In the genomic region with DNA sequence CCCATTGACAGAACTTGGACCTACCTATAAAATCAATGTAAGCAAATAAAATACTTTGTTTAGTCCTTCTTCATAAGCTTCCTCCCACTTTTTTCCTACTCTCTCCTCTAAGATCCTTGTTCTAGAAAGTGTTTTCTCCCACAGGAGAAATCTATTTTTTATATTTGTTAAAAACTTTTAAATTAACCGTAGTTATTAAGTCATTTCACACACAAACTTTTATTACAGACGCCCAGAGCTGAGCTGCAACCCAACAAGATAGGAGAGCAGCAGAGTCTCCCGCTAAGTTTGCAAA, we compare ENCODE assay signal across 11 cellular contexts. TPM values are rescaled to one million over a fixed set of nuclear protein-coding genes. Genes with fewer than 3 reads are reported as not detected.
DNase-seq lines count a peak whose midpoint lies in the region; ATAC-seq and TF ChIP-seq lines count a peak whose summit lies in the region.
"Had no signal": no experiment of that assay in that cellular context is flagged by ENCODE, and none has a peak within 500 bp of the region (broad histone marks: within the 10 kb centered on the region; RNA-seq: fewer than 3 reads in every experiment).

No MANE protein-coding gene starts in this region.

- peak overlapping the region; percentile 92 for H3K4me2 ChIP-seq in SU-DHL-6 (ENCODE audit: low read depth, low read length, poor library complexity, severe bottlenecking)

- no peak overlapping the region for H2AFZ ChIP-seq in SU-DHL-6 (ENCODE audit: low read depth, low read length, severe bottlenecking)

- H3K9me2 ChIP-seq in SU-DHL-6 (replicated peaks; ENCODE audit: insufficient read depth, low read length): no peaks in the 10 kb centered on the region

- no peaks in the 10 kb centered on the region for H3K27me3 Mint-ChIP-seq in activated CD4-positive, alpha-beta T cell treated with anti-CD3 and anti-CD28 coated beads for 36 hours
- H3K27me3 Mint-ChIP-seq in stimulated activated memory B cell treated with anti-CD40 and anti-IgM and Interleukin-4, amounts not matched to agents 10 μg/mL and 1 μg/mL and 100 μg/mL, for 72 hours: no peaks in the 10 kb centered on the region

- no peaks in the 10 kb centered on the region for H3K36me3 ChIP-seq in SU-DHL-6 (ENCODE audit: low read length)
- peaks cover 0 to 13% (median 0%) of the 10 kb centered on the region in 3 donors for H3K36me3 ChIP-seq in esophagus squamous epithelium

- peaks cover 52% of the 10 kb centered on the region for H3K36me3 Mint-ChIP-seq in activated CD4-positive, alpha-beta T cell treated with anti-CD3 and anti-CD28 coated beads for 36 hours (ENCODE audit: low read depth)
- peaks cover 22% of the 10 kb centered on the region for H3K36me3 Mint-ChIP-seq in stimulated activated memory B cell treated with anti-CD40 and anti-IgM and Interleukin-4, amounts not matched to agents 10 μg/mL and 1 μg/mL and 100 μg/mL, for 72 hours

- POLR2A ChIA-PET in activated CD4-positive, alpha-beta T cell treated with anti-CD3 and anti-CD28 coated beads for 36 hours (lab: Charles Lee): interaction anchor here (0.6 to 2.5 kb wide), 11 partner anchors 8 to 567 kb away, joined by 3 to 26 read pairs (median 4); partner anchors contain the start of gene DAD1

- no peak overlapping the region for H3K4me3 ChIP-seq in SU-DHL-6 (ENCODE audit: insufficient read depth, low read length, poor library complexity, severe bottlenecking)
- H3K4me3 ChIP-seq in esophagus squamous epithelium: no peak overlapping the region

- H3K79me2 ChIP-seq in SU-DHL-6 (ENCODE audit: insufficient read depth, low read length): peaks cover 6% of the 10 kb centered on the region; the same call in 1 of the 2 replicates

- H3K9ac ChIP-seq in SU-DHL-6 (ENCODE audit: low read length): peak overlapping the region; percentile 62

- TF ChIP-seq CTCF in SU-DHL-6 (IDR thresholded peaks at IDR 0.05; ENCODE audit: insufficient read depth, low read length, poor library complexity, severe bottlenecking) (no peak), esophagus squamous epithelium (IDR thresholded peaks at IDR 0.05) (no peak)

- H3K27ac ChIP-seq in SU-DHL-6 (ENCODE audit: low read depth, low read length) (peak overlapping the region; percentile 95), esophagus squamous epithelium (peak overlapping the region; percentile 60 to 77 (median 70))

- peak overlapping the region; percentile 100 for H3K27ac Mint-ChIP-seq in activated CD4-positive, alpha-beta T cell treated with anti-CD3 and anti-CD28 coated beads for 36 hours
- H3K27ac Mint-ChIP-seq in stimulated activated memory B cell treated with anti-CD40 and anti-IgM and Interleukin-4, amounts not matched to agents 10 μg/mL and 1 μg/mL and 100 μg/mL, for 72 hours: peak overlapping the region; percentile 98

- H3K9me3 ChIP-seq in SU-DHL-6 (ENCODE audit: insufficient read depth, low read length): no peaks in the 10 kb centered on the region
- H3K9me3 ChIP-seq in esophagus squamous epithelium: no peaks in the 10 kb centered on the region

- H3F3A ChIP-seq in SU-DHL-6 (ENCODE audit: insufficient read depth): peaks cover 80% of the 10 kb centered on the region

- intact Hi-C loops in activated CD4-positive, alpha-beta T cell treated with anti-CD3 and anti-CD28 coated beads for 36 hours (cut with DNase I, micrococcal nuclease): loop anchor here in 1 of 2 experiments (1.0 kb wide), 1 partner anchor 9 kb away; no protein-coding TSS in a partner anchor
- intact Hi-C loops in esophagus squamous epithelium (cut with DNase I): no loop called here

- no peak for ATAC-seq in activated CD4-positive, alpha-beta T cell treated with anti-CD3 and anti-CD28 coated beads for 36 hours
- no peak for ATAC-seq in stimulated activated memory B cell treated with anti-CD40 and anti-IgM and Interleukin-4, amounts not matched to agents 10 μg/mL and 1 μg/mL and 100 μg/mL, for 72 hours
- ATAC-seq: Panc1 had no signal

- peaks cover 51 to 100% (median 85%) of the 10 kb centered on the region in 3 donors for H3K4me1 ChIP-seq in esophagus squamous epithelium

- no peaks in the 10 kb centered on the region for H3K9me3 Mint-ChIP-seq in activated CD4-positive, alpha-beta T cell treated with anti-CD3 and anti-CD28 coated beads for 36 hours (ENCODE audit: low read depth)
- no peaks in the 10 kb centered on the region for H3K9me3 Mint-ChIP-seq in stimulated activated memory B cell treated with anti-CD40 and anti-IgM and Interleukin-4, amounts not matched to agents 10 μg/mL and 1 μg/mL and 100 μg/mL, for 72 hours

- 58 to 72% methylated on average over 3 of the region's 3 CpGs for WGBS in esophagus squamous epithelium, 2 donors

- DNase-seq in activated CD4-positive, alpha-beta T cell treated with anti-CD3 and anti-CD28 coated beads for 36 hours: no peak
- no peak for DNase-seq in activated CD4-positive, alpha-beta T cell treated with anti-CD3 and anti-CD28 coated beads for 1 hour
- DNase-seq in esophagus squamous epithelium (lab: John Stamatoyannopoulos, UW): no peak
- no peak for DNase-seq in D341Med (ENCODE audit: low spot score)
- DNase-seq in stimulated activated CD8-positive, alpha-beta memory T cell treated with anti-CD3 and anti-CD28 coated beads, Interleukin-4, amount 100 ng/mL, for 48 hours: no peak
- no peak for DNase-seq in NCI-H146 treated with DMSO at 0.1 percent for 48 hours (lab: John Stamatoyannopoulos, UW; ENCODE audit: unreplicated experiment)
- DNase-seq: NCI-H2107, right cardiac atrium had no signal

- no peak for TF ChIP-seq POLR2A in esophagus squamous epithelium (IDR thresholded peaks at IDR 0.05)

- H3K27me3 ChIP-seq in SU-DHL-6 (ENCODE audit: low read length): no peaks in the 10 kb centered on the region
- no peaks in the 10 kb centered on the region for H3K27me3 ChIP-seq in esophagus squamous epithelium

- CTCF ChIA-PET in activated CD4-positive, alpha-beta T cell treated with anti-CD3 and anti-CD28 coated beads for 36 hours (lab: Charles Lee): interaction anchor here (0.5 to 16.1 kb wide), 17 partner anchors 9 to 643 kb away, joined by 3 to 342 read pairs (median 4); partner anchors contain the start of genes ABHD4, AJUBA, DAD1 and OXA1L

- no peaks in the 10 kb centered on the region for H4K20me1 ChIP-seq in SU-DHL-6 (ENCODE audit: low read depth, low read length)

- H3K4me3 Mint-ChIP-seq in activated CD4-positive, alpha-beta T cell treated with anti-CD3 and anti-CD28 coated beads for 36 hours: peak overlapping the region; percentile 75
- H3K4me3 Mint-ChIP-seq in stimulated activated memory B cell treated with anti-CD40 and anti-IgM and Interleukin-4, amounts not matched to agents 10 μg/mL and 1 μg/mL and 100 μg/mL, for 72 hours: peak overlapping the region; percentile 51

- H3K4me1 Mint-ChIP-seq in activated CD4-positive, alpha-beta T cell treated with anti-CD3 and anti-CD28 coated beads for 36 hours: peaks cover 91% of the 10 kb centered on the region
- H3K4me1 Mint-ChIP-seq in stimulated activated memory B cell treated with anti-CD40 and anti-IgM and Interleukin-4, amounts not matched to agents 10 μg/mL and 1 μg/mL and 100 μg/mL, for 72 hours: peaks cover 90% of the 10 kb centered on the region

RNA-seq across cellular contexts. Expression of gene DAD1, which starts 27.7 kb away (rescaled TPM):
- 100 to 1,000 TPM; 265 to 302 TPM for total RNA-seq in activated CD4-positive, alpha-beta T cell treated with anti-CD3 and anti-CD28 coated beads for 36 hours
- total RNA-seq in esophagus squamous epithelium: 100 to 1,000 TPM; 174 to 280 (median 225) TPM

RNA-seq across cellular contexts. Expression of gene ABHD4, which starts 36.8 kb away (rescaled TPM):
- total RNA-seq in activated CD4-positive, alpha-beta T cell treated with anti-CD3 and anti-CD28 coated beads for 36 hours: 10 to 100 TPM in 1 of 2 experiments, 1 to 10 TPM in 1; 8.3 to 10.5 TPM
- total RNA-seq in esophagus squamous epithelium: 10 to 100 TPM; 22.9 to 45.4 (median 30.1) TPM
